9 cellular contexts compared by ENCODE assay signal in the genomic region with DNA sequence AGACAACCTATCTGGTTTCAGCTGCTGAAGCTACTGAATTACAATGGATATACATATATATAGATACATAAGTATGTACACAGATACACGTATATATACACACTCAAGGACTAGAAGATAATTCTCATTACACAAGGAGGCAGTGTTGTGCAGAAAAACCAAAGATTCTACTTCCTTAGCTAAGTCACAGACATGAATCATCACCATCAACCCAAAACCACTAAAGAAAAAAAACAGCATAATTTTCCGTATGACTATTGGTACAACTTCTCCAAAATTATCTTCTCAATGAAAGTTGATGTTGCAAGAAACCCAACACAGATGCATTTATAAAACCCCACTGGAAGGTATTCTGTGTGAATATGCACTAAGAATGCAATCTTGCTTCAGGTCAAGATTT. TPM values are rescaled to one million over a fixed set of nuclear protein-coding genes. Genes with fewer than 3 reads are reported as not detected.
DNase-seq lines count a peak whose midpoint lies in the region; ATAC-seq, FAIRE-seq and TF ChIP-seq lines count a peak whose summit lies in the region.
"Had no signal": no experiment of that assay in that cellular context is flagged by ENCODE, and none has a peak within 500 bp of the region (broad histone marks: within the 10 kb centered on the region; RNA-seq: fewer than 3 reads in every experiment).

No MANE protein-coding gene starts in this region.

- no peak overlapping the region for H3K27ac ChIP-seq in CD8-positive, alpha-beta T cell (ENCODE audit: low read depth, low read length)
- no peak overlapping the region for H3K27ac ChIP-seq in upper lobe of right lung

- H3K4me3 ChIP-seq in CD8-positive, alpha-beta T cell (ENCODE audit: low read depth, low read length): no peak overlapping the region
- H3K4me3 ChIP-seq in astrocyte of the spinal cord (ENCODE audit: low read depth, low read length) (no peak overlapping the region), upper lobe of right lung (no peak overlapping the region)

- H3K9me3 ChIP-seq in CD8-positive, alpha-beta T cell (ENCODE audit: low read length): no peaks in the 10 kb centered on the region
- H3K9me3 ChIP-seq in upper lobe of right lung: no peaks in the 10 kb centered on the region

- no peaks in the 10 kb centered on the region for H3K36me3 Mint-ChIP-seq in CD8-positive, alpha-beta T cell

- in situ Hi-C loops in astrocyte of the spinal cord (cut with HindIII; ENCODE audit: low sequenced_read_pairs): no loop called here

- POLR2A ChIA-PET in CD8-positive, alpha-beta T cell (lab: Charles Lee): interaction anchor here (0.6 to 2.5 kb wide), 6 partner anchors 9 to 398 kb away, joined by 3 to 10 read pairs (median 6); a partner anchor contains a TSS

- no peaks in the 10 kb centered on the region for H3K27me3 ChIP-seq in CD8-positive, alpha-beta T cell (ENCODE audit: insufficient read depth, low read length)
- no peaks in the 10 kb centered on the region for H3K27me3 ChIP-seq in upper lobe of right lung

- no peaks in the 10 kb centered on the region for H3K36me3 ChIP-seq in CD8-positive, alpha-beta T cell (ENCODE audit: insufficient read depth, low read length)
- no peaks in the 10 kb centered on the region for H3K36me3 ChIP-seq in upper lobe of right lung

- H3K9me3 Mint-ChIP-seq in CD8-positive, alpha-beta T cell: peaks cover 3% of the 10 kb centered on the region

- peak; percentile 92 for FAIRE-seq in islet of Langerhans (lab: Jason Lieb, UNC)

- DNase-seq in CD8-positive, alpha-beta T cell: peak in 1 of 7 experiments; percentile 10
- peak; percentile 40 for DNase-seq in NCI-H460 (ENCODE audit: extremely low read depth, low read depth)
- DNase-seq in astrocyte of the spinal cord (ENCODE audit: low read depth, low spot score): peak; percentile 91
- DNase-seq in upper lobe of right lung: no peak
- no peak for DNase-seq in cortex of kidney (lab: John Stamatoyannopoulos, UW)

- peaks cover 15% of the 10 kb centered on the region for H3K4me1 Mint-ChIP-seq in CD8-positive, alpha-beta T cell (ENCODE audit: low read depth)

- ATAC-seq in CD8-positive, alpha-beta T cell: peak; percentile 96
- ATAC-seq in GM18867 (IDR thresholded peaks at IDR 0.05; ENCODE audit: unreplicated experiment) (peak; percentile 97), HG03025 (IDR thresholded peaks at IDR 0.05; ENCODE audit: low FRiP score, unreplicated experiment) (peak; percentile 92), upper lobe of right lung (peak; percentile 95)

- CTCF ChIA-PET in CD8-positive, alpha-beta T cell (lab: Charles Lee): interaction anchor here (0.6 to 3.6 kb wide), 36 partner anchors 9 to 501 kb away, joined by 3 to 43 read pairs (median 5); a partner anchor contains a TSS

- intact Hi-C loops in CD8-positive, alpha-beta T cell (cut with DNase I, micrococcal nuclease): loop anchor here (1.0 to 5.0 kb wide), 17 partner anchors 8 to 510 kb away; a partner anchor contains a TSS
- intact Hi-C loops in upper lobe of right lung (cut with DNase I): no loop called here

- H3K4me1 ChIP-seq in CD8-positive, alpha-beta T cell (ENCODE audit: insufficient read depth, low read length): peaks cover 20% of the 10 kb centered on the region
- no peaks in the 10 kb centered on the region for H3K4me1 ChIP-seq in upper lobe of right lung

- TF ChIP-seq CTCF in CD8-positive, alpha-beta T cell (IDR thresholded peaks at IDR 0.05): peak; percentile 53
- TF ChIP-seq CTCF in astrocyte of the spinal cord (IDR thresholded peaks at IDR 0.05; ENCODE audit: low read depth, low read length): peak; percentile 41
- peak; percentile 50 for TF ChIP-seq CTCF in upper lobe of right lung (IDR thresholded peaks at IDR 0.05)

- no peak overlapping the region for H3K27ac Mint-ChIP-seq in CD8-positive, alpha-beta T cell

- H3K27me3 Mint-ChIP-seq in CD8-positive, alpha-beta T cell (ENCODE audit: low read depth): peaks cover 4% of the 10 kb centered on the region

- H3K4me3 Mint-ChIP-seq in CD8-positive, alpha-beta T cell: no peak overlapping the region

RNA-seq across cellular contexts. Expression of a gene that starts 36.8 kb away (rescaled TPM):
- 10 to 100 TPM; 84.2 to 85.3 TPM for total RNA-seq in CD8-positive, alpha-beta T cell
- 79.8 and 88.9 TPM in 2 replicates for total RNA-seq in NCI-H460 (2014; rRNA removed; shearing (Covaris generic))
- 31.6 and 41.7 TPM in 2 replicates for polyA plus RNA-seq in NCI-H460 (2014; cell fraction: nucleus; rRNA removed)
- total RNA-seq in upper lobe of right lung: 30.1 TPM

RNA-seq across cellular contexts. Expression of a gene that starts 44.0 kb away (rescaled TPM):
- not detected for total RNA-seq in CD8-positive, alpha-beta T cell
- not detected in 2 replicates for total RNA-seq in NCI-H460 (2014; rRNA removed; shearing (Covaris generic))
- 0.22 TPM in 1 of 2 replicates, not detected in the other for polyA plus RNA-seq in NCI-H460 (2014; cell fraction: nucleus; rRNA removed)
- total RNA-seq in upper lobe of right lung: 21.7 TPM
- total RNA-seq: activated CD8-positive, alpha-beta memory T cell treated with anti-CD3 and anti-CD28 coated beads for 36 hours had no signal

Comparison
In these comparisons a context has a peak if more than half of its experiments do, and no peak if none do; other contexts are left out.
1. DNase-seq: peak in NCI-H460 (single experiment) and astrocyte of the spinal cord (single experiment); none in upper lobe of right lung (single experiment) and cortex of kidney (single experiment).
2. RNA of a gene that starts 44.0 kb away (total RNA-seq): 21.7 TPM in upper lobe of right lung (single experiment); not detected in NCI-H460 and not detected in CD8-positive, alpha-beta T cell; every median in the first group is over 10 times any median in the second.
3. Peak in every context shown above with its lines, with median percentiles within 50 percentile points of each other: ATAC-seq and CTCF ChIP-seq.